13 cellular contexts compared by ENCODE assay signal in genomic region chr14:103209054-103209453, GRCh38.
DNase-seq lines count a peak whose midpoint lies in the region; ATAC-seq and TF ChIP-seq lines count a peak whose summit lies in the region.
"Had no signal": no experiment of that assay in that cellular context is flagged by ENCODE, and none has a peak within 500 bp of the region (broad histone marks: within the 10 kb centered on the region; RNA-seq: fewer than 3 reads in every experiment).

No MANE protein-coding gene starts in this region.

- peaks cover 3% of the 10 kb centered on the region; the same call in 1 of the 2 replicates for H3K9me3 ChIP-seq in BE2C
- peaks cover 10% of the 10 kb centered on the region for H3K9me3 ChIP-seq in RWPE2 (ENCODE audit: severe bottlenecking)

- DNase-seq in BE2C, result no peak
- DNase-seq in RWPE2 (ENCODE audit: low spot score), result peak; percentile 21
- no peak for DNase-seq in fibroblast of pulmonary artery (ENCODE audit: low read depth)
- no peak for DNase-seq in retinal pigment epithelial cell (ENCODE audit: low read depth)
- no peak for DNase-seq in NK-92 (lab: John Stamatoyannopoulos, UW; ENCODE audit: unreplicated experiment)
- DNase-seq in GOT3 (lab: John Stamatoyannopoulos, UW), result no peak
- DNase-seq in NK-92 treated with Interleukin-12 subunit alpha and Interleukin-12 subunit beta, amount 100 ng/mL, for 24 hours (lab: John Stamatoyannopoulos, UW), result no peak
- DNase-seq: activated T-cell treated with anti-CD3 and anti-CD28 coated beads for 4 hours, left lung, NCI-H187 had no signal

- H3K4me3 ChIP-seq in BE2C (ENCODE audit: low read depth, low read length) (no peak overlapping the region), RWPE2 (ENCODE audit: severe bottlenecking) (no peak overlapping the region), fibroblast of pulmonary artery (replicated peaks; ENCODE audit: low read depth, low read length) (no peak overlapping the region), retinal pigment epithelial cell (ENCODE audit: low read length) (no peak overlapping the region)
- H3K4me3 ChIP-seq: left lung, SK-N-MC had no signal

- H3K4me1 ChIP-seq in BE2C (peaks cover 3% of the 10 kb centered on the region), RWPE2 (ENCODE audit: insufficient read depth, poor library complexity, severe bottlenecking) (no peaks in the 10 kb centered on the region)

- no peak for ATAC-seq in RWPE2 (ENCODE audit: low read depth)
- ATAC-seq in HG03039 (IDR thresholded peaks at IDR 0.05; ENCODE audit: unreplicated experiment), result no peak
- ATAC-seq: activated CD4-positive, CD25-positive, alpha-beta regulatory T cell treated with anti-CD3 and anti-CD28 coated beads, Interleukin-2, amount 50 U/mL, for 24 hours; left lung had no signal

- H3K36me3 ChIP-seq in BE2C (no peaks in the 10 kb centered on the region), RWPE2 (ENCODE audit: low read depth) (no peaks in the 10 kb centered on the region)
- H3K36me3 ChIP-seq: left lung had no signal

- H3K27me3 ChIP-seq in BE2C (no peaks in the 10 kb centered on the region), RWPE2 (ENCODE audit: insufficient read depth, poor library complexity, severe bottlenecking) (peaks cover 7% of the 10 kb centered on the region)

- H3K27ac ChIP-seq in RWPE2 (ENCODE audit: poor library complexity, severe bottlenecking), result no peak overlapping the region
- H3K27ac ChIP-seq: SK-N-MC had no signal

- TF ChIP-seq CTCF in BE2C (IDR thresholded peaks at IDR 0.05; ENCODE audit: low read depth, low read length) (peak; percentile 16; the same call in 1 of the 2 replicates), RWPE2 (IDR thresholded peaks at IDR 0.05; ENCODE audit: poor library complexity, severe bottlenecking) (no peak), fibroblast of pulmonary artery (IDR thresholded peaks at IDR 0.05; ENCODE audit: low read length, missing control alignments) (peak; percentile 3), retinal pigment epithelial cell (conservative IDR thresholded peaks at IDR 0.05; ENCODE audit: low read depth, low read length) (peak; percentile 30)
